In genomic region chr3:132723024-132723462, GRCh38 we compare ENCODE assay signal across 8 cellular contexts. TPM values are rescaled to one million over a fixed set of nuclear protein-coding genes. Genes with fewer than 3 reads are reported as not detected.
DNase-seq lines count a peak whose midpoint lies in the region; ATAC-seq and TF ChIP-seq lines count a peak whose summit lies in the region.

No MANE protein-coding gene starts in this region.

- H3K4me3 Mint-ChIP-seq in activated CD4-positive, alpha-beta T cell treated with anti-CD3 and anti-CD28 coated beads, Interleukin-2, amount 10 ng/mL, durations not matched to agents 24 days and 14 days: peak overlapping the region; percentile 88
- H3K4me3 Mint-ChIP-seq in endothelial cell (ENCODE audit: unreplicated experiment): peak overlapping the region; percentile 91
- H3K4me3 Mint-ChIP-seq in osteocyte (ENCODE audit: unreplicated experiment): peak overlapping the region; percentile 90

- peaks cover 7% of the 10 kb centered on the region for H3K27me3 Mint-ChIP-seq in activated CD4-positive, alpha-beta T cell treated with anti-CD3 and anti-CD28 coated beads, Interleukin-2, amount 10 ng/mL, durations not matched to agents 24 days and 14 days
- peaks cover 12% of the 10 kb centered on the region for H3K27me3 Mint-ChIP-seq in endothelial cell (ENCODE audit: unreplicated experiment)
- no peaks in the 10 kb centered on the region for H3K27me3 Mint-ChIP-seq in osteocyte (ENCODE audit: unreplicated experiment)

- peaks cover 13% of the 10 kb centered on the region for H3K36me3 ChIP-seq in NT2/D1 (ENCODE audit: insufficient read depth, insufficient read length, low read length)

- peak overlapping the region; percentile 83 for H3K9ac ChIP-seq in NT2/D1 (ENCODE audit: insufficient read length, low read depth)

- intact Hi-C loops in activated CD4-positive, alpha-beta T cell treated with anti-CD3 and anti-CD28 coated beads, Interleukin-2, amount 10 ng/mL, durations not matched to agents 24 days and 14 days (cut with micrococcal nuclease): loop anchor here (2.0 to 5.0 kb wide), 4 partner anchors 181 to 1764 kb away; partner anchors contain the start of genes CEP63 and SRPRB

- H3K27ac Mint-ChIP-seq in activated CD4-positive, alpha-beta T cell treated with anti-CD3 and anti-CD28 coated beads, Interleukin-2, amount 10 ng/mL, durations not matched to agents 24 days and 14 days: peak overlapping the region; percentile 64
- peak overlapping the region; percentile 84 for H3K27ac Mint-ChIP-seq in endothelial cell (ENCODE audit: unreplicated experiment)
- H3K27ac Mint-ChIP-seq in osteocyte (ENCODE audit: unreplicated experiment): peak overlapping the region; percentile 96

- H3K4me1 Mint-ChIP-seq in activated CD4-positive, alpha-beta T cell treated with anti-CD3 and anti-CD28 coated beads, Interleukin-2, amount 10 ng/mL, durations not matched to agents 24 days and 14 days: peaks cover 30% of the 10 kb centered on the region
- peaks cover 19% of the 10 kb centered on the region for H3K4me1 Mint-ChIP-seq in endothelial cell (ENCODE audit: unreplicated experiment)
- peaks cover 43% of the 10 kb centered on the region for H3K4me1 Mint-ChIP-seq in osteocyte (ENCODE audit: unreplicated experiment)

- no peak for DNase-seq in activated CD4-positive, alpha-beta T cell treated with anti-CD3 and anti-CD28 coated beads, Interleukin-2, amount 10 ng/mL, durations not matched to agents 24 days and 14 days
- no peak for DNase-seq in activated CD4-positive, alpha-beta T cell treated with anti-CD3 and anti-CD28 coated beads for 1 hour
- DNase-seq in NT2/D1 (ENCODE audit: low read depth, low spot score): no peak
- no peak for DNase-seq in endothelial cell (ENCODE audit: low spot score)
- DNase-seq in osteocyte (ENCODE audit: extremely low spot score, unreplicated experiment): no peak
- DNase-seq in NCI-H2171 treated with DMSO at 0.1 percent for 48 hours (lab: John Stamatoyannopoulos, UW): no peak
- no peak for DNase-seq in SKM-1 (lab: John Stamatoyannopoulos, UW; ENCODE audit: unreplicated experiment)

- H3K27me3 ChIP-seq in NT2/D1 (ENCODE audit: insufficient read depth, insufficient read length): no peaks in the 10 kb centered on the region

- ATAC-seq in HG03139 (IDR thresholded peaks at IDR 0.05; ENCODE audit: unreplicated experiment): no peak

- TF ChIP-seq CTCF in endothelial cell (IDR thresholded peaks at IDR 0.05; ENCODE audit: unreplicated experiment) (no peak), osteocyte (IDR thresholded peaks at IDR 0.05) (no peak)

- peak overlapping the region; percentile 82 for H3K4me3 ChIP-seq in NT2/D1 (ENCODE audit: insufficient read length, low read depth)

- no peaks in the 10 kb centered on the region for H3K4me1 ChIP-seq in NT2/D1 (ENCODE audit: insufficient read depth, insufficient read length)

- peaks cover 14% of the 10 kb centered on the region for H3K36me3 Mint-ChIP-seq in activated CD4-positive, alpha-beta T cell treated with anti-CD3 and anti-CD28 coated beads, Interleukin-2, amount 10 ng/mL, durations not matched to agents 24 days and 14 days (ENCODE audit: low read depth)
- H3K36me3 Mint-ChIP-seq in endothelial cell (ENCODE audit: low read depth, unreplicated experiment) (no peaks in the 10 kb centered on the region), osteocyte (ENCODE audit: unreplicated experiment) (peaks cover 10% of the 10 kb centered on the region)

- no peaks in the 10 kb centered on the region for H3K9me3 ChIP-seq in NT2/D1 (ENCODE audit: insufficient read depth, low read length)

- H3K9me3 Mint-ChIP-seq in activated CD4-positive, alpha-beta T cell treated with anti-CD3 and anti-CD28 coated beads, Interleukin-2, amount 10 ng/mL, durations not matched to agents 24 days and 14 days: no peaks in the 10 kb centered on the region
- no peaks in the 10 kb centered on the region for H3K9me3 Mint-ChIP-seq in endothelial cell (ENCODE audit: unreplicated experiment)
- no peaks in the 10 kb centered on the region for H3K9me3 Mint-ChIP-seq in osteocyte (ENCODE audit: unreplicated experiment)

RNA-seq across cellular contexts. Expression of gene NPHP3, which starts 0.8 kb away (rescaled TPM):
- total RNA-seq in activated CD4-positive, alpha-beta T cell treated with anti-CD3 and anti-CD28 coated beads, Interleukin-2, amount 10 ng/mL, durations not matched to agents 24 days and 14 days: 13.4 and 16.8 TPM in 2 replicates
- total RNA-seq in endothelial cell (ENCODE audit: unreplicated experiment) (30.0 TPM), osteocyte (26.4 and 27.2 TPM in 2 replicates)
